8 cellular contexts compared by ENCODE assay signal in the genomic region with DNA sequence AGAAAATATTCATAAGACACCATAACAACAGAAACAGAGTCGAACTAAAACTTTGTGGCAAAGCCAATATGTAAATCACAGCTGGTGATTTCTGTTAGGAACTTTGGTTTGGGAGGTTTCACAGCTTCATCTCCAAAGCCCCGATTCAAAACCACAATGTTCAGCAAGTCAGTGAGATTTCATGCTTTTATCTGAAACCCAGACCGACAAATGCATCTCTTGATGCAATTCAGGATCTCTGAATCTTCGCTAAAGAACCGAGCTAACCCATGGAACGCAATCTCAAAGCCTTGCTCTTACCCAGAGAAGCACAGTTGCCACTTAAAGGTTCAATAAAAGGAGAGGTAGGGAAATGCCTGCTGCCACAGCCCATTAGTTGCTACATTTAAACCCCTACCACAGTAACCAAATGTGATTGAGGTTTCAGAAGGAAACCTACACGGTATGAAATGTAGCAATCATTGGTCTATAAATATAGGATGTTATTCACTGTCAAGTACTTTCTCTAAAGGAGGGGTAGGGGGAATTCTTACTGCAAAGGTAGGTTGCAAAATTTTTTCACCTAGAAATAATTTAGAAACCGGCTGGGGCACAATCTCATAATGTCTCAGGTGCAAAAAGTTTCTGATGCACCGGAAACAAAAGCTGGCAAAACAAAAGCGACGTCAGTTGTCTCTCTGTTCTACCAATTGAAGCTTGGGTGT.
DNase-seq lines count a peak whose midpoint lies in the region; ATAC-seq and TF ChIP-seq lines count a peak whose summit lies in the region.

No MANE protein-coding gene starts in this region.

- no peaks in the 10 kb centered on the region for H3K9me3 ChIP-seq in suprapubic skin

- H3K4me3 Mint-ChIP-seq in activated naive CD4-positive, alpha-beta T cell treated with anti-CD3 and anti-CD28 coated beads for 36 hours = peak overlapping the region; percentile 57

- TF ChIP-seq CTCF in suprapubic skin (IDR thresholded peaks at IDR 0.05) = no peak

- peak; percentile 62 for DNase-seq in activated naive CD4-positive, alpha-beta T cell treated with anti-CD3 and anti-CD28 coated beads for 36 hours
- no peak for DNase-seq in activated naive CD4-positive, alpha-beta T cell treated with anti-CD3 and anti-CD28 coated beads, Interleukin-2, amount 50 U/mL, for 16 hours
- DNase-seq in activated T-cell treated with anti-CD3 and anti-CD28 coated beads, Interleukin-2, amount 50 U/mL, for 48 hours = peak; percentile 33 to 38
- DNase-seq in suprapubic skin (ENCODE audit: low spot score in 2 of 2) (no peak), inferior parietal cortex (ENCODE audit: extremely low spot score) (no peak), Right ventricle myocardium superior (no peak), hippocampal formation (lab: John Stamatoyannopoulos, UW) (no peak)

- TF ChIP-seq EP300 in suprapubic skin (IDR thresholded peaks at IDR 0.05) = no peak

- H3K27me3 Mint-ChIP-seq in activated naive CD4-positive, alpha-beta T cell treated with anti-CD3 and anti-CD28 coated beads for 36 hours (ENCODE audit: low read depth) = peaks cover 6% of the 10 kb centered on the region

- CTCF ChIA-PET in activated naive CD4-positive, alpha-beta T cell treated with anti-CD3 and anti-CD28 coated beads for 36 hours (lab: Charles Lee) = no interaction called here

- intact Hi-C loops in activated naive CD4-positive, alpha-beta T cell treated with anti-CD3 and anti-CD28 coated beads for 36 hours (cut with micrococcal nuclease) = loop anchor here (1.0 to 10.0 kb wide), 13 partner anchors 146 to 1209 kb away; no protein-coding TSS in a partner anchor
- intact Hi-C loops in Right ventricle myocardium superior (cut with DNase I) = no loop called here

- no peaks in the 10 kb centered on the region for H3K27me3 ChIP-seq in suprapubic skin

- H3K27ac ChIP-seq in suprapubic skin = peak overlapping the region; percentile 79

- WGBS in suprapubic skin = 33% methylated on average over 11 of the region's 11 CpGs

- peak overlapping the region; percentile 36 for H3K4me3 ChIP-seq in suprapubic skin

- H3K4me1 Mint-ChIP-seq in activated naive CD4-positive, alpha-beta T cell treated with anti-CD3 and anti-CD28 coated beads for 36 hours (ENCODE audit: low read depth) = peaks cover 82% of the 10 kb centered on the region

- ATAC-seq in HG03039 (IDR thresholded peaks at IDR 0.05; ENCODE audit: unreplicated experiment) (peak; percentile 55), Right ventricle myocardium superior (ENCODE audit: poor library complexity) (no peak)

- H3K4me1 ChIP-seq in suprapubic skin = peaks cover 38% of the 10 kb centered on the region

- H3K36me3 ChIP-seq in suprapubic skin = no peaks in the 10 kb centered on the region

- H3K36me3 Mint-ChIP-seq in activated naive CD4-positive, alpha-beta T cell treated with anti-CD3 and anti-CD28 coated beads for 36 hours (ENCODE audit: low read depth) = no peaks in the 10 kb centered on the region

- no peak for TF ChIP-seq POLR2A in suprapubic skin (IDR thresholded peaks at IDR 0.05)

- peak overlapping the region; percentile 77 for H3K27ac Mint-ChIP-seq in activated naive CD4-positive, alpha-beta T cell treated with anti-CD3 and anti-CD28 coated beads for 36 hours

- peaks cover 4% of the 10 kb centered on the region for H3K9me3 Mint-ChIP-seq in activated naive CD4-positive, alpha-beta T cell treated with anti-CD3 and anti-CD28 coated beads for 36 hours

Comparison
In these comparisons a context has a peak if more than half of its experiments do, and no peak if none do; other contexts are left out.
1. DNase-seq: peak in activated naive CD4-positive, alpha-beta T cell treated with anti-CD3 and anti-CD28 coated beads for 36 hours (single experiment) and activated T-cell treated with anti-CD3 and anti-CD28 coated beads, Interleukin-2, amount 50 U/mL, for 48 hours (2 of 2); none in activated naive CD4-positive, alpha-beta T cell treated with anti-CD3 and anti-CD28 coated beads, Interleukin-2, amount 50 U/mL, for 16 hours (single experiment), suprapubic skin (0 of 2), inferior parietal cortex (single experiment), Right ventricle myocardium superior (single experiment) and hippocampal formation (0 of 2).